Comparison of ENCODE assay signal across 10 cellular contexts in genomic region chr5:41794478-41794877, GRCh38.
A peak's percentile ranks its signal among the peaks of the same experiment; 100 is the strongest.
DNase-seq lines count a peak whose midpoint lies in the region; ATAC-seq, FAIRE-seq and TF ChIP-seq lines count a peak whose summit lies in the region.
"Had no signal": no experiment of that assay in that cellular context is flagged by ENCODE, and none has a peak within 500 bp of the region (broad histone marks: within the 10 kb centered on the region; RNA-seq: fewer than 3 reads in every experiment).

No MANE protein-coding gene starts in this region.

- ATAC-seq in CD4-positive, alpha-beta T cell (ENCODE audit: poor library complexity), result no peak

- peaks cover 4% of the 10 kb centered on the region for H3K4me1 Mint-ChIP-seq in CD4-positive, alpha-beta T cell (ENCODE audit: low read depth)

- H3K27me3 Mint-ChIP-seq in CD4-positive, alpha-beta T cell, result no peaks in the 10 kb centered on the region

- peaks cover 85% of the 10 kb centered on the region for H3K36me3 Mint-ChIP-seq in CD4-positive, alpha-beta T cell (ENCODE audit: low read depth)

- 0 out of 2 replicates have a peak overlapping the region, but pooled peaks have one; percentile 6 for H3K27ac ChIP-seq in HUES6 (ENCODE audit: low read depth, low read length)
- no peak overlapping the region for H3K27ac ChIP-seq in CD4-positive, alpha-beta T cell (ENCODE audit: low read depth, low read length)
- no peak overlapping the region for H3K27ac ChIP-seq in esophagus muscularis mucosa (replicated peaks in 1 of 4)

- no peak for TF ChIP-seq CTCF in CD4-positive, alpha-beta T cell (IDR thresholded peaks at IDR 0.05)
- no peak for TF ChIP-seq CTCF in esophagus muscularis mucosa (IDR thresholded peaks at IDR 0.05)

- CTCF ChIA-PET in CD4-positive, alpha-beta T cell (lab: Charles Lee), result no interaction called here

- FAIRE-seq in frontal cortex (lab: Jason Lieb, UNC), result no peak

- H3K9me3 ChIP-seq in HUES6 (ENCODE audit: control insufficient read depth, insufficient read depth, low read depth, low read length) (no peaks in the 10 kb centered on the region), esophagus muscularis mucosa (no peaks in the 10 kb centered on the region)
- H3K9me3 ChIP-seq in CD4-positive, alpha-beta T cell (ENCODE audit: control insufficient read depth, low read length), result no peaks in the 10 kb centered on the region

- intact Hi-C loops in posterior cingulate gyrus (cut with DNase I), result no loop called here
- intact Hi-C loops in CD4-positive, alpha-beta T cell (cut with DNase I, micrococcal nuclease), result no loop called here
- intact Hi-C loops in esophagus muscularis mucosa (cut with DNase I), result no loop called here

- H3K4me1 ChIP-seq in HUES6 (ENCODE audit: control insufficient read depth, insufficient read depth, low read length) (peaks cover 11% of the 10 kb centered on the region), esophagus muscularis mucosa (peaks cover 17 to 38% (median 29%) of the 10 kb centered on the region in 4 donors)

- POLR2A ChIA-PET in CD4-positive, alpha-beta T cell (lab: Charles Lee), result no interaction called here

- no peaks in the 10 kb centered on the region for H3K9me3 Mint-ChIP-seq in CD4-positive, alpha-beta T cell

- TF ChIP-seq EP300 in esophagus muscularis mucosa (IDR thresholded peaks at IDR 0.05), result no peak

- H3K36me3 ChIP-seq in HUES6 (ENCODE audit: control insufficient read depth, insufficient read depth, low read length) (no peaks in the 10 kb centered on the region), esophagus muscularis mucosa (peaks cover 0 to 11% (median 0%) of the 10 kb centered on the region in 4 donors)

- no peak overlapping the region for H3K9ac ChIP-seq in HUES6 (ENCODE audit: low read length)

- no peak overlapping the region for H3K4me3 Mint-ChIP-seq in CD4-positive, alpha-beta T cell

- DNase-seq in AG08395 (ENCODE audit: low spot score), result peak; percentile 69
- peak; percentile 57 for DNase-seq in brain pericyte (ENCODE audit: low read depth, low spot score)
- peak; percentile 70 to 94 for DNase-seq in lung microvascular endothelial cell (ENCODE audit: low read depth in 2 of 2)
- no peak for DNase-seq in posterior cingulate gyrus
- no peak for DNase-seq in CD4-positive, alpha-beta T cell
- no peak for DNase-seq in frontal cortex (ENCODE audit: low spot score in 2 of 2)
- no peak for DNase-seq in esophagus muscularis mucosa (ENCODE audit: extremely low spot score)
- DNase-seq: NCI-H1092 treated with DMSO at 0.1 percent for 48 hours; stimulated activated CD4-positive, alpha-beta T cell treated with anti-CD3 and anti-CD28 coated beads, Interleukin-2, amount 100 ng/mL, for 24 hours had no signal

- WGBS in esophagus muscularis mucosa, result 33% methylated on average over 4 of the region's 4 CpGs

- TF ChIP-seq POLR2A in esophagus muscularis mucosa (IDR thresholded peaks at IDR 0.05; ENCODE audit: low read depth), result no peak

- H3K27me3 ChIP-seq in HUES6 (ENCODE audit: control insufficient read depth, insufficient read depth, low read length) (no peaks in the 10 kb centered on the region), esophagus muscularis mucosa (no peaks in the 10 kb centered on the region)
- H3K27me3 ChIP-seq in CD4-positive, alpha-beta T cell (ENCODE audit: control insufficient read depth, insufficient read depth, low read length), result no peaks in the 10 kb centered on the region

- H3K4me3 ChIP-seq in HUES6 (ENCODE audit: low read depth, low read length) (no peak overlapping the region), esophagus muscularis mucosa (no peak overlapping the region)

- H3K27ac Mint-ChIP-seq in CD4-positive, alpha-beta T cell, result no peak overlapping the region

Comparison
In these comparisons a context has a peak if more than half of its experiments do, and no peak if none do; other contexts are left out.
1. DNase-seq: peak in AG08395 (single experiment), brain pericyte (single experiment) and lung microvascular endothelial cell (2 of 2); none in posterior cingulate gyrus (0 of 10), CD4-positive, alpha-beta T cell (0 of 10), frontal cortex (0 of 2) and esophagus muscularis mucosa (single experiment).